9 cellular contexts compared by ENCODE assay signal in genomic region chr21:45918011-45918410, GRCh38.
"Had no signal": no experiment of that assay in that cellular context is flagged by ENCODE, and none has a peak within 500 bp of the region (broad histone marks: within the 10 kb centered on the region; RNA-seq: fewer than 3 reads in every experiment).

No MANE protein-coding gene starts in this region.

- DNase-seq: GM23248, GOT3, H7, HFFc6, KBM-7 had no signal

- H3K4me3 Mint-ChIP-seq: HFFc6 had no signal

- H2AFZ ChIP-seq: GM23248 had no signal

- FAIRE-seq: HTR-8/SVneo had no signal

- H3K9me3 Mint-ChIP-seq: HFFc6, IgD-negative memory B cell had no signal

- H3K4me1 ChIP-seq: HAP-1 had no signal

- H3K9me3 ChIP-seq: HAP-1 had no signal

- H3K36me3 ChIP-seq: HAP-1 had no signal

- H3K27ac ChIP-seq: GM23248, KMS-11 had no signal

- H3K27ac Mint-ChIP-seq: HFFc6, IgD-negative memory B cell had no signal

- H3K27me3 Mint-ChIP-seq: IgD-negative memory B cell had no signal

- H3K36me3 Mint-ChIP-seq: IgD-negative memory B cell had no signal

- H3K4me3 ChIP-seq: GM23248, HAP-1 had no signal

- H3K4me2 ChIP-seq: KMS-11 had no signal

- H3K9ac ChIP-seq: GM23248, KMS-11 had no signal
